ENCODE assay signal across 25 cellular contexts in the genomic region with DNA sequence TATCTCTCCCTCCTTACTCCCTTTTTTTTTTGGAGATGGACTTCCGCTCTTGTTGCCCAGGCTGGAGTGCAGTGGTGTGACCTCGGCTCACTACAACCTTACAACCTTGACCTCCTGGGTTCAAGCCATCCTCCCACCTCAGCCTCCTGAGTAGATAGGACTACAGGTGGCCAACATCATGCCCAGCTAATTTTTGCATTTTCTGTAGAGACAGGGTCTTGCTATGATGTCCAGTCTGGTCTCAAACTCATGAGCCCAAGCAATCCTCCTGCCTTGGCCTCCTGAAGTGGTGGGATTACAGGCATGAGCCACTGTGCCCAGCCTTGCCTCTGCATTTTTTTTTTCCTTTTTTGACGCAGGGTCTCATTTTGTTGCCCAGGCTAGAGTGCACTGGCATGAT. TPM values are rescaled to one million over a fixed set of nuclear protein-coding genes. Genes with fewer than 3 reads are reported as not detected.
DNase-seq lines count a peak whose midpoint lies in the region; ATAC-seq and TF ChIP-seq lines count a peak whose summit lies in the region.
"Had no signal": no experiment of that assay in that cellular context is flagged by ENCODE, and none has a peak within 500 bp of the region (broad histone marks: within the 10 kb centered on the region; RNA-seq: fewer than 3 reads in every experiment).

No MANE protein-coding gene starts in this region.

- H3K36me3 Mint-ChIP-seq in activated T-cell treated with anti-CD3 and anti-CD28 coated beads, Interleukin-2, amount 50 U/mL, for 4 hours (ENCODE audit: insufficient read depth), result peaks cover 10% of the 10 kb centered on the region
- peaks cover 5% of the 10 kb centered on the region for H3K36me3 Mint-ChIP-seq in effector memory CD8-positive, alpha-beta T cell (ENCODE audit: insufficient read depth)
- H3K36me3 Mint-ChIP-seq in neural crest cell (ENCODE audit: low read depth), result no peaks in the 10 kb centered on the region

- peak overlapping the region; percentile 19 for H3K4me2 ChIP-seq in HCT116 (ENCODE audit: low read length)

- TF ChIP-seq RAD21 in HCT116 (IDR thresholded peaks at IDR 0.05; ENCODE audit: low read depth), result no peak

- H3K27me3 ChIP-seq in HCT116 (ENCODE audit: insufficient read depth, low read length) (no peaks in the 10 kb centered on the region), dorsolateral prefrontal cortex (no peaks in the 10 kb centered on the region)
- H3K27me3 ChIP-seq: heart left ventricle, Peyer's patch, stomach, vagina had no signal

- peaks cover 16 to 26% of the 10 kb centered on the region in 2 experiments for H3K4me1 ChIP-seq in HCT116 (ENCODE audit: control insufficient read depth in 1 of 2, insufficient read depth in 2 of 2, low read length in 2 of 2)

- H3K9me3 Mint-ChIP-seq in activated T-cell treated with anti-CD3 and anti-CD28 coated beads, Interleukin-2, amount 50 U/mL, for 4 hours, result no peaks in the 10 kb centered on the region
- H3K9me3 Mint-ChIP-seq in effector memory CD8-positive, alpha-beta T cell, result no peaks in the 10 kb centered on the region
- H3K9me3 Mint-ChIP-seq in neural crest cell, result no peaks in the 10 kb centered on the region
- H3K9me3 Mint-ChIP-seq: activated CD4-positive, alpha-beta memory T cell treated with anti-CD3 and anti-CD28 coated beads, Interleukin-2, amount 10 ng/mL, durations not matched to agents 7 days and 5 days; T-helper 2 cell treated with Interferon-gamma antibody and Interleukin-4, amounts not matched to agents 5 μg/mL and 100 μg/mL, for 36 hours had no signal

- no peaks in the 10 kb centered on the region for H3K27me3 Mint-ChIP-seq in activated T-cell treated with anti-CD3 and anti-CD28 coated beads, Interleukin-2, amount 50 U/mL, for 4 hours (ENCODE audit: low read depth)
- no peaks in the 10 kb centered on the region for H3K27me3 Mint-ChIP-seq in effector memory CD8-positive, alpha-beta T cell
- H3K27me3 Mint-ChIP-seq in neural crest cell (ENCODE audit: low read depth), result no peaks in the 10 kb centered on the region
- H3K27me3 Mint-ChIP-seq: activated CD4-positive, alpha-beta memory T cell treated with anti-CD3 and anti-CD28 coated beads, Interleukin-2, amount 10 ng/mL, durations not matched to agents 7 days and 5 days had no signal

- no peak for DNase-seq in activated T-cell treated with anti-CD3 and anti-CD28 coated beads, Interleukin-2, amount 50 U/mL, for 4 hours
- DNase-seq in activated T-cell treated with anti-CD3 and anti-CD28 coated beads, Interleukin-2, amount 50 U/mL, for 48 hours, result no peak
- DNase-seq in HCT116 (ENCODE audit: low read depth, low spot score) (no peak), neural crest cell (ENCODE audit: low read depth, low spot score) (no peak), NCI-H526 treated with DMSO at 0.1 percent for 48 hours (lab: John Stamatoyannopoulos, UW) (no peak), Right ventricle myocardium inferior (ENCODE audit: missing footprints) (no peak), dorsolateral prefrontal cortex (no peak)
- no peak for DNase-seq in effector memory CD8-positive, alpha-beta T cell
- DNase-seq: activated CD4-positive, alpha-beta memory T cell treated with anti-CD3 and anti-CD28 coated beads, Interleukin-2, amount 10 ng/mL, durations not matched to agents 7 days and 5 days; activated naive CD4-positive, alpha-beta T cell treated with Interleukin-2 at 50 U/mL for 16 hours; caudate nucleus; foreskin melanocyte; GM23248; heart left ventricle; kidney; NCI-H1436 treated with DMSO at 0.1 percent for 48 hours; NCI-H226; NCI-H774; Peyer's patch; right cardiac atrium; SIG-M5; stimulated activated CD4-positive, alpha-beta T cell treated with anti-CD3 and anti-CD28 coated beads, Interleukin-1b, Interleukin-23, amount 100 ng/mL, for 48 hours; stomach had no signal

- H4K20me1 ChIP-seq in HCT116 (ENCODE audit: insufficient read depth), result no peaks in the 10 kb centered on the region

- H3K9me3 ChIP-seq in HCT116 (ENCODE audit: control insufficient read depth in 1 of 2, insufficient read depth in 1 of 2, low read depth in 1 of 2, low read length in 2 of 2), result no peaks in the 10 kb centered on the region
- H3K9me3 ChIP-seq: heart left ventricle, Peyer's patch, stomach, vagina had no signal

- no peak for TF ChIP-seq POLR2A in HCT116 (IDR thresholded peaks at IDR 0.05; ENCODE audit: borderline replicate concordance, extremely low read depth, insufficient read depth, insufficient read length)

- POLR2A ChIA-PET in HCT116 (lab: Charles Lee), result interaction anchor here (1.0 kb wide), 1 partner anchor 17 kb away, joined by 3 read pairs; a partner anchor contains a TSS

- ATAC-seq in activated T-cell treated with anti-CD3 and anti-CD28 coated beads, Interleukin-2, amount 50 U/mL, for 4 hours, result no peak
- ATAC-seq in HCT116, result no peak
- ATAC-seq in effector memory CD8-positive, alpha-beta T cell (replicated peaks), result no peak
- ATAC-seq in Right ventricle myocardium inferior, result no peak
- ATAC-seq: heart left ventricle, right cardiac atrium had no signal

- CTCF ChIA-PET in HCT116 (lab: Charles Lee), result no interaction called here

- RAD21 ChIA-PET in HCT116 (lab: Charles Lee; ENCODE audit: low non-redundant PET in 1 of 2, low total read pairs in 2 of 2, uncharacterized antibody in 2 of 2, unreplicated experiment in 2 of 2), result no interaction called here

- H3K4me3 ChIP-seq in HCT116 (replicated peaks in 1 of 2; ENCODE audit: low read depth in 1 of 2, low read length in 2 of 2), result no peak overlapping the region
- H3K4me3 ChIP-seq in dorsolateral prefrontal cortex, result no peak overlapping the region
- H3K4me3 ChIP-seq: GM23248, heart left ventricle, Peyer's patch, stomach, vagina had no signal

- H3K79me2 ChIP-seq in HCT116 (ENCODE audit: insufficient read depth, low read length), result peaks cover 94% of the 10 kb centered on the region

- H3K27ac Mint-ChIP-seq in effector memory CD8-positive, alpha-beta T cell, result peak overlapping the region; percentile 15 to 68
- peak overlapping the region; percentile 45 for H3K27ac Mint-ChIP-seq in neural crest cell (ENCODE audit: unreplicated experiment)
- H3K27ac Mint-ChIP-seq: activated CD4-positive, alpha-beta memory T cell treated with anti-CD3 and anti-CD28 coated beads, Interleukin-2, amount 10 ng/mL, durations not matched to agents 7 days and 5 days; T-helper 2 cell treated with Interferon-gamma antibody and Interleukin-4, amounts not matched to agents 5 μg/mL and 100 μg/mL, for 36 hours had no signal

- H3K36me3 ChIP-seq in HCT116 (ENCODE audit: control insufficient read depth in 1 of 2, insufficient read depth in 2 of 2, low read length in 2 of 2), result no peaks in the 10 kb centered on the region
- H3K36me3 ChIP-seq: Peyer's patch, vagina had no signal

- no peaks in the 10 kb centered on the region for H3K9me2 ChIP-seq in HCT116 (ENCODE audit: insufficient read depth)

- H2AFZ ChIP-seq in HCT116 (ENCODE audit: low read depth, low read length, poor library complexity, severe bottlenecking), result no peak overlapping the region
- H2AFZ ChIP-seq: GM23248 had no signal

- TF ChIP-seq CTCF in HCT116 (IDR thresholded peaks at IDR 0.05 in 2 of 3, conservative IDR thresholded peaks at IDR 0.05 in 1 of 3; ENCODE audit: borderline replicate concordance in 1 of 3, insufficient read depth in 1 of 3, low read depth in 2 of 3, low read length in 2 of 3) (no peak), neural crest cell (conservative IDR thresholded peaks at IDR 0.05) (no peak), dorsolateral prefrontal cortex (IDR thresholded peaks at IDR 0.05 in 54 of 56, conservative IDR thresholded peaks at IDR 0.05 in 2 of 56; ENCODE audit: low read depth in 1 of 56, partially characterized antibody in 56 of 56) (no peak)

- no peak overlapping the region for H3K27ac ChIP-seq in HCT116 (ENCODE audit: low read depth, low read length)
- H3K27ac ChIP-seq in dorsolateral prefrontal cortex, result peak overlapping the region in 26 of 59 donors; percentile 0 to 79 (median 54)
- H3K27ac ChIP-seq: GM23248, heart left ventricle, Peyer's patch, stomach, vagina had no signal

- H3K9ac ChIP-seq in HCT116 (ENCODE audit: low read length), result no peak overlapping the region
- H3K9ac ChIP-seq: GM23248 had no signal

- intact Hi-C loops in HCT116 (cut with micrococcal nuclease), result no loop called here
- intact Hi-C loops in Right ventricle myocardium inferior (cut with DNase I), result no loop called here
- intact Hi-C loops in dorsolateral prefrontal cortex (cut with DNase I), result no loop called here

- H3K4me1 Mint-ChIP-seq in activated T-cell treated with anti-CD3 and anti-CD28 coated beads, Interleukin-2, amount 50 U/mL, for 4 hours (ENCODE audit: low read depth), result peaks cover 62% of the 10 kb centered on the region
- peaks cover 30 to 40% of the 10 kb centered on the region in 2 donors for H3K4me1 Mint-ChIP-seq in effector memory CD8-positive, alpha-beta T cell (ENCODE audit: low read depth in 2 of 2)
- H3K4me1 Mint-ChIP-seq in neural crest cell, result peaks cover 34% of the 10 kb centered on the region

- BruUV-seq in HCT116 (replicated peaks; lab: Mats Ljungman, UMichigan), result no TSS peak

- peak overlapping the region; percentile 1 for H3K4me3 Mint-ChIP-seq in activated T-cell treated with anti-CD3 and anti-CD28 coated beads, Interleukin-2, amount 50 U/mL, for 4 hours
- peak overlapping the region; percentile 19 to 51 for H3K4me3 Mint-ChIP-seq in effector memory CD8-positive, alpha-beta T cell
- no peak overlapping the region for H3K4me3 Mint-ChIP-seq in neural crest cell
- H3K4me3 Mint-ChIP-seq: activated CD4-positive, alpha-beta memory T cell treated with anti-CD3 and anti-CD28 coated beads, Interleukin-2, amount 10 ng/mL, durations not matched to agents 7 days and 5 days; T-helper 2 cell treated with Interferon-gamma antibody and Interleukin-4, amounts not matched to agents 5 μg/mL and 100 μg/mL, for 36 hours had no signal

TF ChIP-seq in HCT116, 20 proteins besides CTCF, POLR2A, EP300 and RAD21 (continues in another document):
- TF ChIP-seq SIN3A (IDR thresholded peaks at IDR 0.05; ENCODE audit: low read depth), result no peak
- TF ChIP-seq EZH2phosphoT487 (IDR thresholded peaks at IDR 0.05; ENCODE audit: borderline replicate concordance), result no peak
- TF ChIP-seq JUND (IDR thresholded peaks at IDR 0.05), result no peak

RNA-seq across cellular contexts. Expression of a gene that starts 17.1 kb away (rescaled TPM):
- 10 to 100 TPM; 44.6 to 46.2 (median 44.6) TPM for total RNA-seq in activated T-cell treated with anti-CD3 and anti-CD28 coated beads, Interleukin-2, amount 50 U/mL, for 4 hours
- 29.4 TPM for total RNA-seq in HCT116 (2021; ENCODE audit: unreplicated experiment)
- 7.4 and 10.9 TPM in 2 replicates for polyA plus RNA-seq in HCT116 (2012)
- 44.2 and 47.0 TPM in 2 replicates for total RNA-seq in neural crest cell
- total RNA-seq in Right ventricle myocardium inferior, result 23.6 TPM
- total RNA-seq in dorsolateral prefrontal cortex, result 10 to 100 TPM; 20.1 to 40.6 (median 31.1) TPM
